8 cellular contexts compared by ENCODE assay signal in genomic region chr12:7130791-7131501, GRCh38. TPM values are rescaled to one million over a fixed set of nuclear protein-coding genes. Genes with fewer than 3 reads are reported as not detected.
A peak's percentile ranks its signal among the peaks of the same experiment; 100 is the strongest.
DNase-seq lines count a peak whose midpoint lies in the region; ATAC-seq and TF ChIP-seq lines count a peak whose summit lies in the region.

No MANE protein-coding gene starts in this region.

- peaks cover 19% of the 10 kb centered on the region for H3K27me3 ChIP-seq in left ventricle myocardium inferior (ENCODE audit: low read depth)

- H3K9ac ChIP-seq in ES-I3 (ENCODE audit: low read depth, low read length): peak overlapping the region; percentile 79

- H3K9me3 ChIP-seq in ES-I3 (ENCODE audit: control insufficient read depth, insufficient read depth, low read length) (no peaks in the 10 kb centered on the region), left ventricle myocardium inferior (replicated peaks) (no peaks in the 10 kb centered on the region)

- peak overlapping the region; percentile 76 for H3K4me3 ChIP-seq in left ventricle myocardium inferior

- ATAC-seq in HG03064 (IDR thresholded peaks at IDR 0.05; ENCODE audit: low read depth, unreplicated experiment): peak; percentile 43

- H3K27ac ChIP-seq in left ventricle myocardium inferior (replicated peaks): peak overlapping the region; percentile 63

- in situ Hi-C loops in SK-MEL-5 (cut with HindIII; ENCODE audit: low pct_unique_long_range_greater_than_20kb, low sequenced_read_pairs): no loop called here

- no peak for TF ChIP-seq CTCF in left ventricle myocardium inferior (IDR thresholded peaks at IDR 0.05; ENCODE audit: borderline replicate concordance)

- H3K4me1 ChIP-seq in ES-I3 (ENCODE audit: insufficient read depth, low read length) (peaks cover 15% of the 10 kb centered on the region), left ventricle myocardium inferior (peaks cover 32% of the 10 kb centered on the region)

- DNase-seq in SK-MEL-5 (ENCODE audit: low read depth, low spot score) (peak; percentile 16), amniotic epithelial cell (ENCODE audit: low read depth) (peak; percentile 51), left ventricle myocardium inferior (peak; percentile 33), posterior cingulate gyrus (peak; percentile 43 to 96 (median 66)), DMS114 treated with DMSO at 0.1 percent for 48 hours (lab: John Stamatoyannopoulos, UW; ENCODE audit: unreplicated experiment) (no peak), NOMO-1 treated with DMSO at 0.1 percent for 48 hours (lab: John Stamatoyannopoulos, UW; ENCODE audit: unreplicated experiment) (no peak)

- H3K36me3 ChIP-seq in ES-I3 (ENCODE audit: insufficient read depth, low read length): no peaks in the 10 kb centered on the region
- H3K36me3 ChIP-seq in left ventricle myocardium inferior: peaks cover 7% of the 10 kb centered on the region

- intact Hi-C loops in left ventricle myocardium inferior (cut with micrococcal nuclease): no loop called here
- intact Hi-C loops in posterior cingulate gyrus (cut with DNase I): loop anchor here (5.0 kb wide), 1 partner anchor 61 kb away; no protein-coding TSS in a partner anchor

RNA-seq across cellular contexts. Expression of gene CLSTN3, which starts 0.8 kb away (rescaled TPM):
- total RNA-seq in SK-MEL-5 (2014; rRNA removed; shearing (Covaris generic)): 1.0 TPM in 2 replicates
- 0.85 and 4.5 TPM in 2 replicates for polyA plus RNA-seq in SK-MEL-5 (2015; cell fraction: cytosol; rRNA removed)
- polyA plus RNA-seq in SK-MEL-5 (2015; cell fraction: nucleus; rRNA removed): 0.80 and 1.2 TPM in 2 replicates
- 4.6 TPM for total RNA-seq in left ventricle myocardium inferior

RNA-seq across cellular contexts. Expression of gene RBP5, which starts 2.3 kb away (rescaled TPM):
- not detected in 2 replicates for total RNA-seq in SK-MEL-5 (2014; rRNA removed; shearing (Covaris generic))
- not detected in 2 replicates for polyA plus RNA-seq in SK-MEL-5 (2015; cell fraction: cytosol; rRNA removed)
- not detected in 2 replicates for polyA plus RNA-seq in SK-MEL-5 (2015; cell fraction: nucleus; rRNA removed)
- 0.47 TPM for total RNA-seq in left ventricle myocardium inferior

RNA-seq across cellular contexts. Expression of gene C1RL, which starts 21.9 kb away (rescaled TPM):
- total RNA-seq in SK-MEL-5 (2014; rRNA removed; shearing (Covaris generic)): 1.9 and 3.8 TPM in 2 replicates
- 8.9 and 12.7 TPM in 2 replicates for polyA plus RNA-seq in SK-MEL-5 (2015; cell fraction: cytosol; rRNA removed)
- 4.4 and 7.3 TPM in 2 replicates for polyA plus RNA-seq in SK-MEL-5 (2015; cell fraction: nucleus; rRNA removed)
- total RNA-seq in left ventricle myocardium inferior: 8.1 TPM

RNA-seq across cellular contexts. Expression of gene C1R, which starts 38.7 kb away (rescaled TPM):
- total RNA-seq in SK-MEL-5 (2014; rRNA removed; shearing (Covaris generic)): 2.0 and 2.5 TPM in 2 replicates
- 8.1 and 11.4 TPM in 2 replicates for polyA plus RNA-seq in SK-MEL-5 (2015; cell fraction: cytosol; rRNA removed)
- polyA plus RNA-seq in SK-MEL-5 (2015; cell fraction: nucleus; rRNA removed): 3.4 and 5.6 TPM in 2 replicates
- total RNA-seq in left ventricle myocardium inferior: 143 TPM

RNA-seq across cellular contexts. Expression of gene PEX5, which starts 58.5 kb away (rescaled TPM):
- 23.7 and 27.5 TPM in 2 replicates for total RNA-seq in SK-MEL-5 (2014; rRNA removed; shearing (Covaris generic))
- polyA plus RNA-seq in SK-MEL-5 (2015; cell fraction: cytosol; rRNA removed): 38.3 and 40.0 TPM in 2 replicates
- polyA plus RNA-seq in SK-MEL-5 (2015; cell fraction: nucleus; rRNA removed): 38.1 and 50.2 TPM in 2 replicates
- total RNA-seq in left ventricle myocardium inferior: 33.5 TPM

Comparison
In these comparisons a context has a peak if more than half of its experiments do, and no peak if none do; other contexts are left out.
1. DNase-seq: peak in SK-MEL-5 (single experiment), amniotic epithelial cell (single experiment), left ventricle myocardium inferior (single experiment) and posterior cingulate gyrus (10 of 10); none in DMS114 treated with DMSO at 0.1 percent for 48 hours (single experiment) and NOMO-1 treated with DMSO at 0.1 percent for 48 hours (single experiment).